ENCODE assay signal across 13 cellular contexts in genomic region chr12:30908389-30909087, GRCh38. TPM values are rescaled to one million over a fixed set of nuclear protein-coding genes. Genes with fewer than 3 reads are reported as not detected.
DNase-seq lines count a peak whose midpoint lies in the region; ATAC-seq and TF ChIP-seq lines count a peak whose summit lies in the region.
"Had no signal": no experiment of that assay in that cellular context is flagged by ENCODE, and none has a peak within 500 bp of the region (broad histone marks: within the 10 kb centered on the region; RNA-seq: fewer than 3 reads in every experiment).

No MANE protein-coding gene starts in this region.

- CTCF ChIA-PET in AG04449 (lab: Yijun Ruan, JAX): interaction anchor here (1.7 kb wide), 1 partner anchor 26 kb away, joined by 3 read pairs; no protein-coding TSS in a partner anchor
- CTCF ChIA-PET in HEK293 (lab: Yijun Ruan, JAX): no interaction called here

- H2BK5ac ChIP-seq in mesenchymal stem cell (ENCODE audit: low read depth, low read length, poor library complexity, severe bottlenecking): no peak overlapping the region

- H3K4ac ChIP-seq in mesenchymal stem cell (ENCODE audit: low read depth in 1 of 2, low read length in 2 of 2): no peak overlapping the region

- POLR2A ChIA-PET in AG04449 (lab: Yijun Ruan, JAX): no interaction called here
- POLR2A ChIA-PET in HEK293 (lab: Yijun Ruan, JAX): no interaction called here

- H3K9me3 ChIP-seq in HEK293 (ENCODE audit: control insufficient read depth, insufficient read depth, low read depth, low read length) (no peaks in the 10 kb centered on the region), mesenchymal stem cell (ENCODE audit: control insufficient read depth, low read length) (no peaks in the 10 kb centered on the region), psoas muscle (no peaks in the 10 kb centered on the region)
- H3K9me3 ChIP-seq: heart left ventricle had no signal

- H3K27me3 ChIP-seq in mesenchymal stem cell (ENCODE audit: control insufficient read depth in 1 of 2, insufficient read depth in 1 of 2, low read length in 2 of 2): peaks cover 0 to 5% of the 10 kb centered on the region in 2 experiments
- peaks cover 0 to 2% (median 0%) of the 10 kb centered on the region in 3 donors for H3K27me3 ChIP-seq in psoas muscle (ENCODE audit: insufficient read depth in 3 of 3, low read length in 2 of 3)
- H3K27me3 ChIP-seq: heart left ventricle had no signal

- no peak overlapping the region for H2AK5ac ChIP-seq in mesenchymal stem cell (ENCODE audit: low read length, severe bottlenecking)

- H3K4me2 ChIP-seq in mesenchymal stem cell (ENCODE audit: low read length, poor library complexity, severe bottlenecking): no peak overlapping the region

- H3K27ac ChIP-seq in HEK293 (ENCODE audit: extremely low read depth, low read depth, low read length): no peak overlapping the region
- no peak overlapping the region for H3K27ac ChIP-seq in mesenchymal stem cell (ENCODE audit: low read length, poor library complexity, severe bottlenecking)
- no peak overlapping the region for H3K27ac ChIP-seq in psoas muscle

- no peak overlapping the region for H3K23ac ChIP-seq in mesenchymal stem cell (ENCODE audit: low read length in 2 of 2)

- peak; percentile 65 for DNase-seq in AG04449 (ENCODE audit: low read depth, low spot score)
- peak; percentile 34 for DNase-seq in amniotic stem cell (lab: John Stamatoyannopoulos, UW)
- DNase-seq in mesenchymal stem cell: peak; percentile 69
- no peak for DNase-seq in psoas muscle
- no peak for DNase-seq in stimulated activated CD4-positive, alpha-beta T cell treated with anti-CD3 and anti-CD28 coated beads, Interleukin-4, amount 100 ng/mL, for 1 hour
- DNase-seq in HK-2 (ENCODE audit: unreplicated experiment): no peak
- DNase-seq: activated CD8-positive, alpha-beta memory T cell treated with anti-CD3 and anti-CD28 coated beads, Interleukin-2, amount 10 ng/mL, durations not matched to agents 7 days and 5 days; CD8-positive, alpha-beta memory T cell; heart left ventricle; stimulated activated CD4-positive, alpha-beta T cell treated with anti-CD3 and anti-CD28 coated beads, Interleukin-4, amount 100 ng/mL, for 4 hours had no signal

- peak overlapping the region; percentile 68 for H3K9ac ChIP-seq in mesenchymal stem cell (ENCODE audit: low read length)

- peak overlapping the region in 1 of 2 experiments; percentile 18 for H3K18ac ChIP-seq in mesenchymal stem cell (ENCODE audit: low read depth in 1 of 2, low read length in 2 of 2)

- H3K4me1 ChIP-seq in HEK293 (ENCODE audit: control insufficient read depth, insufficient read depth, low read length) (peaks cover 9% of the 10 kb centered on the region; the same call in 1 of the 2 replicates), mesenchymal stem cell (ENCODE audit: control insufficient read depth, insufficient read depth, low read depth, low read length) (no peaks in the 10 kb centered on the region), psoas muscle (no peaks in the 10 kb centered on the region)

- H2BK120ac ChIP-seq in mesenchymal stem cell (ENCODE audit: low read depth, low read length): no peak overlapping the region

- no peaks in the 10 kb centered on the region for H3K79me1 ChIP-seq in mesenchymal stem cell (replicated peaks; ENCODE audit: low read length, poor library complexity, severe bottlenecking)

- no peak for TF ChIP-seq CTCF in AG04449 (IDR thresholded peaks at IDR 0.05; ENCODE audit: insufficient read depth, low read length, missing control alignments)
- no peak for TF ChIP-seq CTCF in HEK293 (tag by site-specific recombination; IDR thresholded peaks at IDR 0.05)
- no peak for TF ChIP-seq CTCF in psoas muscle (IDR thresholded peaks at IDR 0.05)

- no peak overlapping the region for H4K8ac ChIP-seq in mesenchymal stem cell (ENCODE audit: low read length)

- H3K14ac ChIP-seq in mesenchymal stem cell (ENCODE audit: low read length in 2 of 2): no peak overlapping the region

- H3K36me3 ChIP-seq in HEK293 (ENCODE audit: control insufficient read depth in 2 of 2, insufficient read depth in 1 of 2, low read length in 2 of 2) (no peaks in the 10 kb centered on the region), mesenchymal stem cell (ENCODE audit: control insufficient read depth in 1 of 2, insufficient read depth in 2 of 2, low read depth in 1 of 2, low read length in 2 of 2) (no peaks in the 10 kb centered on the region), psoas muscle (ENCODE audit: insufficient read depth in 1 of 2, low read depth in 1 of 2) (no peaks in the 10 kb centered on the region)
- H3K36me3 ChIP-seq: heart left ventricle had no signal

- H2BK12ac ChIP-seq in mesenchymal stem cell (ENCODE audit: low read length in 2 of 2): no peak overlapping the region

- no peak overlapping the region for H2BK15ac ChIP-seq in mesenchymal stem cell (ENCODE audit: low read depth, poor library complexity, severe bottlenecking)

- intact Hi-C loops in psoas muscle (cut with DNase I): no loop called here

- H2AFZ ChIP-seq in mesenchymal stem cell (ENCODE audit: low read depth, low read length): no peak overlapping the region

- no peak overlapping the region for H4K91ac ChIP-seq in mesenchymal stem cell (ENCODE audit: low read length)

- WGBS in mesenchymal stem cell: 0% methylated on average over 1 of the region's 3 CpGs
- 42 to 62% (median 51%) methylated on average over 3 of the region's 3 CpGs for WGBS in psoas muscle, 3 donors

- ATAC-seq in HG02840 (IDR thresholded peaks at IDR 0.05; ENCODE audit: low FRiP score, unreplicated experiment): no peak
- ATAC-seq in psoas muscle: no peak
- ATAC-seq: activated CD8-positive, alpha-beta memory T cell treated with anti-CD3 and anti-CD28 coated beads, Interleukin-2, amount 10 ng/mL, durations not matched to agents 7 days and 5 days had no signal

- H3K4me3 ChIP-seq in AG04449 (ENCODE audit: low read depth, low read length): no peak overlapping the region
- H3K4me3 ChIP-seq in HEK293 (ENCODE audit: low read depth, low read length): no peak overlapping the region
- peak overlapping the region in 1 of 2 experiments; percentile 50 for H3K4me3 ChIP-seq in mesenchymal stem cell (ENCODE audit: insufficient read depth in 1 of 2, low read depth in 1 of 2, low read length in 2 of 2)
- no peak overlapping the region for H3K4me3 ChIP-seq in psoas muscle
- H3K4me3 ChIP-seq: heart left ventricle had no signal

TF ChIP-seq in HEK293, 187 proteins besides CTCF, POLR2A, EP300 and RAD21:
- TF ChIP-seq PRDM10 (tag by site-specific recombination; IDR thresholded peaks at IDR 0.05): no peak
- 0 out of 2 replicates have a peak, but pooled peaks have one; percentile 13 for TF ChIP-seq ZIC2 (tag by site-specific recombination; IDR thresholded peaks at IDR 0.05)
- TF ChIP-seq GLIS1 (tag by site-specific recombination; IDR thresholded peaks at IDR 0.05): peak; percentile 48; the same call in 1 of the 2 replicates
- peak; percentile 32; the same call in 1 of the 2 replicates for TF ChIP-seq ZBTB17 (tag by site-specific recombination; IDR thresholded peaks at IDR 0.05)

RNA-seq across cellular contexts. Expression of gene TSPAN11, which starts 18.0 kb away (rescaled TPM):
- polyA plus RNA-seq in mesenchymal stem cell (2013, experiment 1 of 2): 2.3 TPM
- polyA plus RNA-seq in mesenchymal stem cell (2013, experiment 2 of 2): 2.1 TPM
- under 1 TPM in 3 of 4 donors, not detected in 1; 0.12 to 0.24 (median 0.22) TPM for total RNA-seq in psoas muscle
- under 1 TPM; 0.05 to 0.15 (median 0.05) TPM for polyA plus RNA-seq in psoas muscle
- total RNA-seq: activated CD8-positive, alpha-beta memory T cell treated with anti-CD3 and anti-CD28 coated beads, Interleukin-2, amount 10 ng/mL, durations not matched to agents 7 days and 5 days; bronchial epithelial cell; CD8-positive, alpha-beta memory T cell had no signal
- polyA plus RNA-seq: CD8-positive, alpha-beta memory T cell had no signal

Comparison
In these comparisons a context has a peak if more than half of its experiments do, and no peak if none do; other contexts are left out.
1. DNase-seq: peak in AG04449 (single experiment), amniotic stem cell (single experiment) and mesenchymal stem cell (single experiment); none in psoas muscle (0 of 2), stimulated activated CD4-positive, alpha-beta T cell treated with anti-CD3 and anti-CD28 coated beads, Interleukin-4, amount 100 ng/mL, for 1 hour (single experiment) and HK-2 (single experiment).